8 cellular contexts compared by ENCODE assay signal in the genomic region with DNA sequence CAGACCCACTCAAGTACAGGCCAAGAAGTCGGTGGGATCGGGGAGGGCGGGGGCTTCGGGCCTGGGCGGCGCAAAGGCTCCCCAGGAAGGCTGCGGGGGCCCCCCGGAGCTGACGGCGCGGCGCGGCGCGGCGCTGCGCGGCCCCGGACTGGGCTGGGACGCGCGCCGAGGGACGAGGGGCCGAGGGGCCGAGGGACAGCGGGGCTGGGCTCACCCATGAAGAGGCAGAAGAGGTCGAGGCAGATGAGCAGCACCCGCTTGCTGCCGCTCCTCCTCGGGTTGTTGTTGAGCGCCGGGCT. TPM values are rescaled to one million over a fixed set of nuclear protein-coding genes. Genes with fewer than 3 reads are reported as not detected.
A peak's percentile ranks its signal among the peaks of the same experiment; 100 is the strongest.
DNase-seq lines count a peak whose midpoint lies in the region; ATAC-seq, FAIRE-seq and TF ChIP-seq lines count a peak whose summit lies in the region.

No MANE protein-coding gene starts in this region.

- no peak for TF ChIP-seq CTCF in GM06990 (IDR thresholded peaks at IDR 0.05; ENCODE audit: insufficient read depth, low read length, poor library complexity, severe bottlenecking)
- TF ChIP-seq CTCF in endothelial cell (IDR thresholded peaks at IDR 0.05; ENCODE audit: unreplicated experiment): no peak

- ATAC-seq in naive thymus-derived CD4-positive, alpha-beta T cell: peak; percentile 40
- ATAC-seq in GM18861 (IDR thresholded peaks at IDR 0.05; ENCODE audit: unreplicated experiment): no peak

- H3K27ac ChIP-seq in naive thymus-derived CD4-positive, alpha-beta T cell (ENCODE audit: low read depth, low read length): no peak overlapping the region

- POLR2A ChIA-PET in naive thymus-derived CD4-positive, alpha-beta T cell (lab: Charles Lee): no interaction called here

- peak overlapping the region; percentile 63 for H3K4me3 ChIP-seq in GM06990 (replicated peaks; ENCODE audit: low read depth, low read length)
- peak overlapping the region; percentile 74 for H3K4me3 ChIP-seq in MG63
- H3K4me3 ChIP-seq in naive thymus-derived CD4-positive, alpha-beta T cell (ENCODE audit: low read length): no peak overlapping the region

- H3K4me1 ChIP-seq in naive thymus-derived CD4-positive, alpha-beta T cell (ENCODE audit: control insufficient read depth in 2 of 2, insufficient read depth in 2 of 2, low read length in 2 of 2): no peaks in the 10 kb centered on the region

- H3K27me3 Mint-ChIP-seq in endothelial cell (ENCODE audit: unreplicated experiment): peaks cover 4% of the 10 kb centered on the region
- peaks cover 38 to 52% (median 42%) of the 10 kb centered on the region in 5 donors for H3K27me3 Mint-ChIP-seq in naive thymus-derived CD4-positive, alpha-beta T cell

- peak; percentile 70 for DNase-seq in GM06990 (ENCODE audit: extremely low read depth, insufficient read length)
- DNase-seq in MG63: no peak
- peak; percentile 47 for DNase-seq in endothelial cell (ENCODE audit: low spot score)
- peak in 1 of 9 donors; percentile 21 for DNase-seq in naive thymus-derived CD4-positive, alpha-beta T cell
- DNase-seq in stimulated activated naive CD4-positive, alpha-beta T cell treated with Interleukin-2 at 50 U/mL for 16 hours (lab: John Stamatoyannopoulos, UW): no peak
- DNase-seq in NCI-H1092 treated with DMSO at 0.1 percent for 48 hours (lab: John Stamatoyannopoulos, UW): no peak
- no peak for DNase-seq in GM19239 (ENCODE audit: insufficient read length, low spot score)

- H3K4me3 Mint-ChIP-seq in endothelial cell (ENCODE audit: unreplicated experiment): peak overlapping the region; percentile 99
- H3K4me3 Mint-ChIP-seq in naive thymus-derived CD4-positive, alpha-beta T cell: peak overlapping the region in 8 of 10 donors; percentile 58 to 81 (median 71)

- H3K27me3 ChIP-seq in GM06990 (replicated peaks; ENCODE audit: control insufficient read depth, insufficient read depth, low read length) (peaks cover 2% of the 10 kb centered on the region), MG63 (no peaks in the 10 kb centered on the region)
- no peaks in the 10 kb centered on the region for H3K27me3 ChIP-seq in naive thymus-derived CD4-positive, alpha-beta T cell (ENCODE audit: control insufficient read depth in 2 of 2, insufficient read depth in 2 of 2, low read length in 2 of 2)

- CTCF ChIA-PET in naive thymus-derived CD4-positive, alpha-beta T cell (lab: Charles Lee): no interaction called here

- H3K9me3 Mint-ChIP-seq in endothelial cell (ENCODE audit: unreplicated experiment): no peaks in the 10 kb centered on the region
- no peaks in the 10 kb centered on the region for H3K9me3 Mint-ChIP-seq in naive thymus-derived CD4-positive, alpha-beta T cell

- intact Hi-C loops in naive thymus-derived CD4-positive, alpha-beta T cell (cut with micrococcal nuclease): no loop called here

- H3K36me3 Mint-ChIP-seq in endothelial cell (ENCODE audit: low read depth, unreplicated experiment): no peaks in the 10 kb centered on the region
- no peaks in the 10 kb centered on the region for H3K36me3 Mint-ChIP-seq in naive thymus-derived CD4-positive, alpha-beta T cell

- H3K27ac Mint-ChIP-seq in endothelial cell (ENCODE audit: unreplicated experiment): no peak overlapping the region
- H3K27ac Mint-ChIP-seq in naive thymus-derived CD4-positive, alpha-beta T cell: no peak overlapping the region

- H3K36me3 ChIP-seq in GM06990 (ENCODE audit: control insufficient read depth, insufficient read depth, low read length) (no peaks in the 10 kb centered on the region), MG63 (peaks cover 5% of the 10 kb centered on the region)
- no peaks in the 10 kb centered on the region for H3K36me3 ChIP-seq in naive thymus-derived CD4-positive, alpha-beta T cell (ENCODE audit: control insufficient read depth in 2 of 3, insufficient read depth in 3 of 3, low read length in 3 of 3)

- H3K9me3 ChIP-seq in MG63: no peaks in the 10 kb centered on the region
- H3K9me3 ChIP-seq in naive thymus-derived CD4-positive, alpha-beta T cell (ENCODE audit: control insufficient read depth in 2 of 3, low read length in 3 of 3): no peaks in the 10 kb centered on the region

- peaks cover 28% of the 10 kb centered on the region for H3K4me1 Mint-ChIP-seq in endothelial cell (ENCODE audit: unreplicated experiment)
- peaks cover 0 to 13% (median 6%) of the 10 kb centered on the region in 7 donors for H3K4me1 Mint-ChIP-seq in naive thymus-derived CD4-positive, alpha-beta T cell

- FAIRE-seq in GM19239 (lab: Jason Lieb, UNC): no peak

RNA-seq across cellular contexts. Expression of gene PLPP3, which starts 0.8 kb away (rescaled TPM):
- 24.3 and 25.7 TPM in 2 replicates for total RNA-seq in MG63 (2014; rRNA removed; shearing (Covaris generic); ENCODE audit: low replicate concordance)
- 33.5 TPM for total RNA-seq in endothelial cell (ENCODE audit: unreplicated experiment)
- total RNA-seq in naive thymus-derived CD4-positive, alpha-beta T cell: under 1 TPM in 2 of 5 experiments, not detected in 3; 0.16 to 0.30 TPM
- not detected for polyA plus RNA-seq in naive thymus-derived CD4-positive, alpha-beta T cell

Comparison
In these comparisons a context has a peak if more than half of its experiments do, and no peak if none do; other contexts are left out.
1. DNase-seq: peak in GM06990 (single experiment) and endothelial cell (single experiment); none in MG63 (single experiment), stimulated activated naive CD4-positive, alpha-beta T cell treated with Interleukin-2 at 50 U/mL for 16 hours (single experiment), NCI-H1092 treated with DMSO at 0.1 percent for 48 hours (single experiment) and GM19239 (single experiment).
2. RNA of gene PLPP3, which starts 0.8 kb away (total RNA-seq): 33.5 TPM in endothelial cell (single experiment) and 24.3 to 25.7 TPM in MG63; 0.16 to 0.30 TPM in naive thymus-derived CD4-positive, alpha-beta T cell; every median in the first group is over 10 times any median in the second.